9 cellular contexts compared by ENCODE assay signal in genomic region chr14:28765907-28766504, GRCh38. TPM values are rescaled to one million over a fixed set of nuclear protein-coding genes. Genes with fewer than 3 reads are reported as not detected.
A peak's percentile ranks its signal among the peaks of the same experiment; 100 is the strongest.
DNase-seq lines count a peak whose midpoint lies in the region; ATAC-seq, FAIRE-seq and TF ChIP-seq lines count a peak whose summit lies in the region.
"Had no signal": no experiment of that assay in that cellular context is flagged by ENCODE, and none has a peak within 500 bp of the region (broad histone marks: within the 10 kb centered on the region; RNA-seq: fewer than 3 reads in every experiment).

No MANE protein-coding gene starts in this region.

- H3K9me3 Mint-ChIP-seq in brain (peaks cover 3 to 30% (median 13%) of the 10 kb centered on the region in 5 experiments), nephron (peaks cover 6% of the 10 kb centered on the region)

- peaks cover 26% of the 10 kb centered on the region for H3K36me3 Mint-ChIP-seq in brain
- no peaks in the 10 kb centered on the region for H3K36me3 Mint-ChIP-seq in nephron (ENCODE audit: low read depth)

- peak; percentile 92 for FAIRE-seq in HTR-8/SVneo (lab: Jason Lieb, UNC)
- FAIRE-seq: bronchial epithelial cell had no signal

- TF ChIP-seq CTCF in brain (conservative IDR thresholded peaks at IDR 0.05), result no peak
- no peak for TF ChIP-seq CTCF in nephron (IDR thresholded peaks at IDR 0.05; ENCODE audit: unreplicated experiment in 3 of 3)
- no peak for TF ChIP-seq CTCF in omental fat pad (IDR thresholded peaks at IDR 0.05)

- peak overlapping the region in 4 of 5 experiments; percentile 89 to 100 (median 98) for H3K27ac Mint-ChIP-seq in brain
- no peak overlapping the region for H3K27ac Mint-ChIP-seq in nephron

- H3K4me1 Mint-ChIP-seq in brain (peaks cover 22% of the 10 kb centered on the region), nephron (peaks cover 11% of the 10 kb centered on the region)

- peaks cover 64% of the 10 kb centered on the region for H3K27me3 Mint-ChIP-seq in brain
- H3K27me3 Mint-ChIP-seq in nephron (ENCODE audit: low read depth), result peaks cover 100% of the 10 kb centered on the region

- ATAC-seq in GM19452 (IDR thresholded peaks at IDR 0.05; ENCODE audit: unreplicated experiment) (no peak), HG03159 (IDR thresholded peaks at IDR 0.05; ENCODE audit: unreplicated experiment) (no peak), omental fat pad (ENCODE audit: low FRiP score) (no peak)

- peak overlapping the region; percentile 81 to 99 (median 92) for H3K4me3 Mint-ChIP-seq in brain
- H3K4me3 Mint-ChIP-seq in nephron, result peak overlapping the region; percentile 71 to 79 (median 79)

- DNase-seq in DMS79 (lab: John Stamatoyannopoulos, UW) (peak; percentile 75), HTR-8/SVneo (ENCODE audit: insufficient read length, low spot score) (no peak), omental fat pad (ENCODE audit: low spot score) (no peak)
- no peak for DNase-seq in stimulated activated naive CD4-positive, alpha-beta T cell (lab: John Stamatoyannopoulos, UW)

RNA-seq across cellular contexts. Expression of gene FOXG1, which starts 0.6 kb away (rescaled TPM):
- polyA plus RNA-seq in brain (ENCODE audit: insufficient read depth, low read depth, low replicate concordance), result 28.3 TPM
- total RNA-seq in omental fat pad, result not detected
- total RNA-seq: bronchial epithelial cell had no signal

Comparison
In these comparisons a context has a peak if more than half of its experiments do, and no peak if none do; other contexts are left out.
1. H3K27ac Mint-ChIP-seq: peak in brain (4 of 5); none in nephron (0 of 3).